8 cellular contexts compared by ENCODE assay signal in genomic region chr3:49689046-49689886, GRCh38. TPM values are rescaled to one million over a fixed set of nuclear protein-coding genes. Genes with fewer than 3 reads are reported as not detected.
DNase-seq lines count a peak whose midpoint lies in the region; ATAC-seq and TF ChIP-seq lines count a peak whose summit lies in the region.

Gene MST1, minus strand, starts transcription at chr3:49689474. Its CDS starts 783 bp downstream, at chr3:49688691.
Gene RNF123, plus strand, starts transcription at chr3:49689557. Its CDS starts 1,609 bp downstream, at chr3:49691166.

- H3K4me1 ChIP-seq in right lobe of liver, result peaks cover 0 to 26% (median 0%) of the 10 kb centered on the region in 4 donors

- peak; percentile 89 for DNase-seq in coronary artery (ENCODE audit: low spot score)
- peak; percentile 89 to 91 (median 90) for DNase-seq in right lobe of liver
- DNase-seq in stimulated activated CD4-positive, alpha-beta T cell treated with anti-CD3 and anti-CD28 coated beads, Interleukin-4, amount 100 ng/mL, for 48 hours (ENCODE audit: low read depth in 2 of 2), result peak; percentile 85 to 91
- DNase-seq in GDM1 (lab: John Stamatoyannopoulos, UW), result no peak
- no peak for DNase-seq in SIG-M5 treated with dmso at 0.1 percent for 504 hours (lab: John Stamatoyannopoulos, UW; ENCODE audit: unreplicated experiment)

- H3K36me3 ChIP-seq in right lobe of liver, result peaks cover 0 to 8% (median 2%) of the 10 kb centered on the region in 4 donors

- 0% methylated on average over 6 of the region's 63 CpGs for WGBS in right lobe of liver (ENCODE audit: insufficient coverage, low coverage, low lambda C conversion rate, missing lambda C conversion rate)

- H3K27me3 ChIP-seq in right lobe of liver, result no peaks in the 10 kb centered on the region

- in situ Hi-C loops in GM18951 (cut with MboI; ENCODE audit: low sequenced_read_pairs, unreplicated experiment), result no loop called here

- peak within 1 kb of the TSS; percentile 85 for H3K4me3 ChIP-seq in coronary artery
- peak within 1 kb of the TSS; percentile 99 to 100 (median 100) for H3K4me3 ChIP-seq in right lobe of liver

- ATAC-seq in HG03354 (IDR thresholded peaks at IDR 0.05; ENCODE audit: poor library complexity, severe bottlenecking, unreplicated experiment) (peak; percentile 64), right lobe of liver (peak; percentile 66 to 76 (median 72))
- peak; percentile 73 to 81 for ATAC-seq in activated CD4-positive, CD25-positive, alpha-beta regulatory T cell treated with anti-CD3 and anti-CD28 coated beads, Interleukin-2, amount 50 U/mL, for 24 hours

- intact Hi-C loops in right lobe of liver (cut with DNase I), result no loop called here

- TF ChIP-seq CTCF in coronary artery (IDR thresholded peaks at IDR 0.05) (no peak), right lobe of liver (IDR thresholded peaks at IDR 0.05) (peak in 3 of 4 donors; percentile 16 to 22 (median 17))

- TF ChIP-seq POLR2A in GM18951 (IDR thresholded peaks at IDR 0.05; ENCODE audit: extremely low read depth, insufficient read depth, insufficient read length) (peak; percentile 77), right lobe of liver (IDR thresholded peaks at IDR 0.05) (no peak)

- H3K27ac ChIP-seq in coronary artery (peak within 1 kb of the TSS; percentile 50 to 76), right lobe of liver (peak within 1 kb of the TSS; percentile 88 to 97 (median 91))

- no peaks in the 10 kb centered on the region for H3K9me3 ChIP-seq in right lobe of liver

RNA-seq across cellular contexts. Expression of gene MST1, which starts in this region (rescaled TPM):
- total RNA-seq in right lobe of liver, result 100 to 1,000 TPM; 321 to 695 (median 632) TPM

RNA-seq across cellular contexts. Expression of gene RNF123, which starts in this region (rescaled TPM):
- total RNA-seq in right lobe of liver, result 10 to 100 TPM; 32.4 to 48.3 (median 39.9) TPM

Comparison
In these comparisons a context has a peak if more than half of its experiments do, and no peak if none do; other contexts are left out.
1. DNase-seq: peak in coronary artery (single experiment), right lobe of liver (3 of 3) and stimulated activated CD4-positive, alpha-beta T cell treated with anti-CD3 and anti-CD28 coated beads, Interleukin-4, amount 100 ng/mL, for 48 hours (2 of 2); none in GDM1 (single experiment) and SIG-M5 treated with dmso at 0.1 percent for 504 hours (single experiment).
2. Peak in every context shown above with its lines, with median percentiles within 50 percentile points of each other: ATAC-seq.